In genomic region chr3:191294291-191294690, GRCh38 we compare ENCODE assay signal across 34 cellular contexts. TPM values are rescaled to one million over a fixed set of nuclear protein-coding genes. Genes with fewer than 3 reads are reported as not detected.
"Had no signal": no experiment of that assay in that cellular context is flagged by ENCODE, and none has a peak within 500 bp of the region (broad histone marks: within the 10 kb centered on the region; RNA-seq: fewer than 3 reads in every experiment).

No MANE protein-coding gene starts in this region.

- FAIRE-seq: colon, endometrium, endothelial cell of umbilical vein had no signal

- H3K27me3 ChIP-seq: body of pancreas, esophagus squamous epithelium, gastroesophageal sphincter, heart right ventricle had no signal

- H3K9me3 Mint-ChIP-seq: activated T-cell treated with anti-CD3 and anti-CD28 coated beads, Interleukin-2, amount 50 U/mL, for 4 hours; activated T-helper 17 cell treated with anti-CD3 and anti-CD28 coated beads, Interleukin-2, amount 50 U/mL, for 72 hours; T-helper 2 cell treated with Interferon-gamma antibody and Interleukin-4, amounts not matched to agents 5 μg/mL and 100 μg/mL, for 36 hours; WTC11 had no signal

- H3K4me3 Mint-ChIP-seq: activated CD8-positive, alpha-beta T cell treated with anti-CD3 and anti-CD28 coated beads for 36 hours; activated naive CD8-positive, alpha-beta T cell; activated T-cell treated with anti-CD3 and anti-CD28 coated beads, Interleukin-2, amount 50 U/mL, for 4 hours; activated T-helper 17 cell treated with anti-CD3 and anti-CD28 coated beads, Interleukin-2, amount 50 U/mL, for 72 hours; T-helper 17 cell; T-helper 2 cell treated with Interferon-gamma antibody and Interleukin-4, amounts not matched to agents 5 μg/mL and 100 μg/mL, for 36 hours; WTC11 had no signal

- H3K4me3 ChIP-seq: body of pancreas, esophagus squamous epithelium, gastroesophageal sphincter, heart right ventricle had no signal

- H3K9me3 ChIP-seq: esophagus squamous epithelium, gastroesophageal sphincter had no signal

- H3K4me1 ChIP-seq: body of pancreas, esophagus squamous epithelium, gastroesophageal sphincter had no signal

- H3K27me3 Mint-ChIP-seq: activated CD8-positive, alpha-beta T cell treated with anti-CD3 and anti-CD28 coated beads for 36 hours; activated naive CD8-positive, alpha-beta T cell; activated T-helper 17 cell treated with anti-CD3 and anti-CD28 coated beads, Interleukin-2, amount 50 U/mL, for 72 hours; T-helper 17 cell had no signal

- ATAC-seq: activated CD4-positive, CD25-positive, alpha-beta regulatory T cell treated with anti-CD3 and anti-CD28 coated beads, Interleukin-2, amount 50 U/mL, for 24 hours; activated CD8-positive, alpha-beta T cell treated with anti-CD3 and anti-CD28 coated beads for 36 hours; activated T-cell treated with anti-CD3 and anti-CD28 coated beads, Interleukin-2, amount 50 U/mL, for 4 hours; activated T-helper 17 cell treated with anti-CD3 and anti-CD28 coated beads, Interleukin-2, amount 50 U/mL, for 72 hours; body of pancreas; gastroesophageal sphincter; heart right ventricle; T-helper 17 cell; WTC11 had no signal

- H3K27ac ChIP-seq: body of pancreas, epithelial cell of prostate, esophagus squamous epithelium, gastroesophageal sphincter, heart right ventricle, VCaP had no signal

- DNase-seq: activated CD4-positive, alpha-beta T cell treated with anti-CD3 and anti-CD28 coated beads for 48 hours; activated CD4-positive, alpha-beta T cell treated with anti-CD3 and anti-CD28 coated beads, Interleukin-2, amount 50 U/mL, for 1 hour; activated CD4-positive, alpha-beta T cell treated with anti-CD3 and anti-CD28 coated beads, Interleukin-2, amount 50 U/mL, for 48 hours; activated CD8-positive, alpha-beta memory T cell treated with anti-CD3 and anti-CD28 coated beads for 24 hours; activated CD8-positive, alpha-beta T cell treated with anti-CD3 and anti-CD28 coated beads for 36 hours; activated effector memory CD4-positive, alpha-beta T cell treated with Interleukin-2 at 50 U/mL for 16 hours; activated gamma-delta T cell treated with Interleukin-2 at 50 U/mL for 16 hours; activated naive CD4-positive, alpha-beta T cell treated with anti-CD3 and anti-CD28 coated beads, Interleukin-2, amount 50 U/mL, for 16 hours; activated naive CD4-positive, alpha-beta T cell treated with Interleukin-2 at 50 U/mL for 16 hours; activated T-cell treated with anti-CD3 and anti-CD28 coated beads, Interleukin-2, amount 50 U/mL, for 4 hours; amygdala; aorta; body of pancreas; caudate nucleus; cortex of kidney; dermis blood vessel endothelial cell; effector CD4-positive, alpha-beta T cell; esophagus squamous epithelium; foreskin melanocyte; heart right ventricle; T-helper 1 cell; T-helper 17 cell; T1000 had no signal

- H3K36me3 ChIP-seq: esophagus squamous epithelium, gastroesophageal sphincter, heart right ventricle had no signal

- H3K4me1 Mint-ChIP-seq: T-helper 17 cell had no signal

- H3K27ac Mint-ChIP-seq: activated CD8-positive, alpha-beta T cell treated with anti-CD3 and anti-CD28 coated beads for 36 hours; activated naive CD8-positive, alpha-beta T cell; activated T-helper 17 cell treated with anti-CD3 and anti-CD28 coated beads, Interleukin-2, amount 50 U/mL, for 72 hours; T-helper 17 cell; T-helper 2 cell treated with Interferon-gamma antibody and Interleukin-4, amounts not matched to agents 5 μg/mL and 100 μg/mL, for 36 hours; WTC11 had no signal

RNA-seq across cellular contexts. Expression of gene UTS2B, which starts 36.0 kb away (rescaled TPM):
- total RNA-seq: activated CD8-positive, alpha-beta T cell treated with anti-CD3 and anti-CD28 coated beads for 36 hours; activated T-cell treated with anti-CD3 and anti-CD28 coated beads, Interleukin-2, amount 50 U/mL, for 4 hours; activated T-helper 17 cell treated with anti-CD3 and anti-CD28 coated beads, Interleukin-2, amount 50 U/mL, for 72 hours; body of pancreas; T-helper 17 cell; WTC11 had no signal
